ENCODE assay signal across 10 cellular contexts in genomic region chr6:132816665-132817064, GRCh38. TPM values are rescaled to one million over a fixed set of nuclear protein-coding genes. Genes with fewer than 3 reads are reported as not detected.
DNase-seq lines count a peak whose midpoint lies in the region; ATAC-seq and TF ChIP-seq lines count a peak whose summit lies in the region.
"Had no signal": no experiment of that assay in that cellular context is flagged by ENCODE, and none has a peak within 500 bp of the region (broad histone marks: within the 10 kb centered on the region; RNA-seq: fewer than 3 reads in every experiment).

No MANE protein-coding gene starts in this region.

- CTCF ChIA-PET in activated CD4-positive, alpha-beta T cell treated with anti-CD3 and anti-CD28 coated beads for 36 hours (lab: Charles Lee) = interaction anchor here (0.6 to 1.1 kb wide), 3 partner anchors 18 to 62 kb away, joined by 3 to 4 read pairs (median 4); partner anchors contain the start of gene SLC18B1

- H3K4me3 ChIP-seq in endodermal cell (ENCODE audit: low read length) (peak overlapping the region; percentile 90), gastrocnemius medialis (peak overlapping the region in 3 of 4 donors; percentile 84 to 97 (median 93))

- H3K27me3 Mint-ChIP-seq in activated CD4-positive, alpha-beta T cell treated with anti-CD3 and anti-CD28 coated beads for 36 hours = no peaks in the 10 kb centered on the region
- H3K27me3 Mint-ChIP-seq in endodermal cell (ENCODE audit: insufficient read depth) = no peaks in the 10 kb centered on the region

- no peaks in the 10 kb centered on the region for H3K4me1 ChIP-seq in endodermal cell (ENCODE audit: control insufficient read depth, insufficient read depth, low read length)
- peaks cover 36 to 41% of the 10 kb centered on the region in 2 donors for H3K4me1 ChIP-seq in gastrocnemius medialis

- DNase-seq in activated CD4-positive, alpha-beta T cell treated with anti-CD3 and anti-CD28 coated beads for 36 hours = no peak
- no peak for DNase-seq in activated CD4-positive, alpha-beta T cell treated with anti-CD3 and anti-CD28 coated beads for 4 hours
- DNase-seq in OCI-M1 (lab: John Stamatoyannopoulos, UW) = peak; percentile 27
- no peak for DNase-seq in endodermal cell
- DNase-seq in gastrocnemius medialis = no peak
- no peak for DNase-seq in NCI-H345 (lab: John Stamatoyannopoulos, UW)
- no peak for DNase-seq in central memory CD4-positive, alpha-beta T cell
- no peak for DNase-seq in NCI-H1105 treated with DMSO at 0.1 percent for 48 hours (lab: John Stamatoyannopoulos, UW)
- DNase-seq: C1 segment of cervical spinal cord, Right ventricle myocardium superior had no signal

- peaks cover 53% of the 10 kb centered on the region for H3K36me3 Mint-ChIP-seq in activated CD4-positive, alpha-beta T cell treated with anti-CD3 and anti-CD28 coated beads for 36 hours (ENCODE audit: low read depth)
- peaks cover 54% of the 10 kb centered on the region for H3K36me3 Mint-ChIP-seq in endodermal cell (ENCODE audit: low read depth)

- ATAC-seq in activated CD4-positive, alpha-beta T cell treated with anti-CD3 and anti-CD28 coated beads for 36 hours = no peak
- ATAC-seq in gastrocnemius medialis = no peak

- H3K9me3 ChIP-seq in endodermal cell (ENCODE audit: control insufficient read depth, low read length) = no peaks in the 10 kb centered on the region
- no peaks in the 10 kb centered on the region for H3K9me3 ChIP-seq in gastrocnemius medialis

- intact Hi-C loops in activated CD4-positive, alpha-beta T cell treated with anti-CD3 and anti-CD28 coated beads for 36 hours (cut with DNase I, micrococcal nuclease) = loop anchor here (10.0 kb wide), 2 partner anchors 1138 to 1358 kb away; partner anchors contain the start of gene TBPL1 (in 1 of the 2)
- intact Hi-C loops in gastrocnemius medialis (cut with DNase I; ENCODE audit: low total_unique reads) = loop anchor here (10.0 kb wide), 2 partner anchors 618 to 1358 kb away; no protein-coding TSS in a partner anchor

- TF ChIP-seq POLR2A in gastrocnemius medialis (IDR thresholded peaks at IDR 0.05) = no peak

- H3K36me3 ChIP-seq in endodermal cell (ENCODE audit: control insufficient read depth, insufficient read depth, low read length) = peaks cover 51% of the 10 kb centered on the region
- H3K36me3 ChIP-seq in gastrocnemius medialis = peaks cover 0 to 50% of the 10 kb centered on the region in 2 donors

- 89 to 100% methylated on average over 4 of the region's 4 CpGs for WGBS in endodermal cell (ENCODE audit: insufficient coverage in 1 of 2, insufficient read length in 1 of 2), 2 experiments

- in situ Hi-C loops in gastrocnemius medialis (cut with MboI; ENCODE audit: low sequenced_read_pairs in 4 of 4) = loop anchor here in 2 of 4 donors (25.0 kb wide), 2 partner anchors 304 to 1246 kb away; partner anchors contain the start of genes SLC2A12 (in 1 of the 2) and STX7 (in 1 of the 2)

- peaks cover 50% of the 10 kb centered on the region for H3K4me1 Mint-ChIP-seq in activated CD4-positive, alpha-beta T cell treated with anti-CD3 and anti-CD28 coated beads for 36 hours
- H3K4me1 Mint-ChIP-seq in endodermal cell = peaks cover 33% of the 10 kb centered on the region

- H3K27ac Mint-ChIP-seq in activated CD4-positive, alpha-beta T cell treated with anti-CD3 and anti-CD28 coated beads for 36 hours = peak overlapping the region; percentile 99
- H3K27ac Mint-ChIP-seq in endodermal cell = peak overlapping the region; percentile 98

- H3K27ac ChIP-seq in endodermal cell (ENCODE audit: low read depth, low read length) (no peak overlapping the region), gastrocnemius medialis (peak overlapping the region; percentile 31 to 96 (median 85))

- no peak for TF ChIP-seq CTCF in endodermal cell (conservative IDR thresholded peaks at IDR 0.05)
- no peak for TF ChIP-seq CTCF in gastrocnemius medialis (IDR thresholded peaks at IDR 0.05 in 4 of 5, conservative IDR thresholded peaks at IDR 0.05 in 1 of 5)

- peak overlapping the region; percentile 94 for H3K9ac ChIP-seq in endodermal cell (ENCODE audit: extremely low read depth, low read length, poor library complexity, severe bottlenecking)

- H3K27me3 ChIP-seq in endodermal cell (ENCODE audit: control insufficient read depth, insufficient read depth, low read length, poor library complexity, severe bottlenecking) (no peaks in the 10 kb centered on the region), gastrocnemius medialis (no peaks in the 10 kb centered on the region)

- H3K9me3 Mint-ChIP-seq in activated CD4-positive, alpha-beta T cell treated with anti-CD3 and anti-CD28 coated beads for 36 hours (ENCODE audit: low read depth) = no peaks in the 10 kb centered on the region
- H3K9me3 Mint-ChIP-seq in endodermal cell = no peaks in the 10 kb centered on the region

- POLR2A ChIA-PET in activated CD4-positive, alpha-beta T cell treated with anti-CD3 and anti-CD28 coated beads for 36 hours (lab: Charles Lee) = interaction anchor here (0.8 kb wide), 1 partner anchor 52 kb away, joined by 3 read pairs; no protein-coding TSS in a partner anchor

- peak overlapping the region; percentile 89 for H3K4me3 Mint-ChIP-seq in activated CD4-positive, alpha-beta T cell treated with anti-CD3 and anti-CD28 coated beads for 36 hours
- H3K4me3 Mint-ChIP-seq in endodermal cell = peak overlapping the region; percentile 99

RNA-seq across cellular contexts. Expression of gene RPS12, which starts 2.3 kb away (rescaled TPM):
- total RNA-seq in activated CD4-positive, alpha-beta T cell treated with anti-CD3 and anti-CD28 coated beads for 36 hours = 1,000 to 10,000 TPM in 1 of 2 experiments, 100 to 1,000 TPM in 1; 837 to 2,006 TPM
- total RNA-seq in endodermal cell = 1,000 to 10,000 TPM; 1,249 to 1,298 TPM
- polyA plus RNA-seq in endodermal cell (2013, experiment 1 of 2) = 2,047 TPM
- 1,835 TPM for polyA plus RNA-seq in endodermal cell (2013, experiment 2 of 2)
- total RNA-seq in gastrocnemius medialis = 1,000 to 10,000 TPM; 1,231 to 1,333 (median 1,277) TPM

RNA-seq across cellular contexts. Expression of gene SLC18B1, which starts 18.2 kb away (rescaled TPM):
- total RNA-seq in activated CD4-positive, alpha-beta T cell treated with anti-CD3 and anti-CD28 coated beads for 36 hours = 1 to 10 TPM; 3.4 to 6.6 TPM
- total RNA-seq in endodermal cell (10 to 100 TPM; 10.9 to 15.3 TPM), gastrocnemius medialis (1 to 10 TPM in 3 of 4 donors, under 1 TPM in 1; 0.58 to 7.4 (median 1.5) TPM)
- 16.0 TPM for polyA plus RNA-seq in endodermal cell (2013, experiment 1 of 2)
- polyA plus RNA-seq in endodermal cell (2013, experiment 2 of 2) = 14.4 TPM

RNA-seq across cellular contexts. Expression of gene VNN2, which starts 59.0 kb away (rescaled TPM):
- total RNA-seq in activated CD4-positive, alpha-beta T cell treated with anti-CD3 and anti-CD28 coated beads for 36 hours = 1 to 10 TPM; 6.0 to 8.5 TPM
- not detected for total RNA-seq in endodermal cell
- polyA plus RNA-seq in endodermal cell (2013, experiment 1 of 2) = not detected
- polyA plus RNA-seq in endodermal cell (2013, experiment 2 of 2) = not detected
- total RNA-seq in gastrocnemius medialis = 1 to 10 TPM in 2 of 4 donors, under 1 TPM in 1, not detected in 1; 0.82 to 3.3 (median 1.9) TPM
